19 cellular contexts compared by ENCODE assay signal in the genomic region with DNA sequence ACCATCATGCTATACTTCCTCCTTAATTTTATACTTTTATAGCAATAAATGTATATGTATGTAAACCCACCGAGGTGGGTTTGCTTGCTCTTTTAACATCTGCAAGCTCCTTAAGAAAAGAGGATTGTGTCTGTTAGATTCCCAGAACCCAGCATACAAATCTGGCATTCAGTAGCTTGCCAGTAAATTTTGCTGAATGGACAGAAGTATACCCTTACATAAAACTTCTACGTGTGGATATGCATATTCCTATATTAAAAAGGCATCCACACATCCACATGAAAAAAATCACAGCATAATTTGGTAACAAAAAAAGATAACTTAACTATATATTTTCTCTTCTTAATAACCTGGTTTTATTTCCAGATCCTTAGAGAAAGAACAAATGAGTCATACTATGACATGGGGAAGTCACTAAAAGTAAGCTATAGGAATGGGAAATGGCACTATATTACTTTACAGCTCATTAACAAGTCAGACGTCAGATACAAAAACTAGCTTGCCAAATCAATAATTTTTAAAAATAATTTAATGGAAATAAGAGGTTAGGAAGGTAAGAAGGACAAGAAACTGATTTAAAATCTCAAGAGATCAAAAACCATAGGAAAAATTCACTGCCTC.
DNase-seq lines count a peak whose midpoint lies in the region; ATAC-seq and TF ChIP-seq lines count a peak whose summit lies in the region.
"Had no signal": no experiment of that assay in that cellular context is flagged by ENCODE, and none has a peak within 500 bp of the region (broad histone marks: within the 10 kb centered on the region; RNA-seq: fewer than 3 reads in every experiment).

No MANE protein-coding gene starts in this region.

- H3K36me3 ChIP-seq in Loucy (ENCODE audit: insufficient read depth, low read length): no peaks in the 10 kb centered on the region

- no peaks in the 10 kb centered on the region for H3K79me2 ChIP-seq in Loucy (ENCODE audit: insufficient read depth, low read length)

- DNase-seq in astrocyte of the spinal cord (ENCODE audit: low read depth, low spot score) (peak; percentile 31), fibroblast of villous mesenchyme (ENCODE audit: low read depth) (peak; percentile 26), superior temporal gyrus (ENCODE audit: extremely low spot score) (peak; percentile 43), GM20000 (ENCODE audit: low spot score) (no peak), NCI-H526 (lab: John Stamatoyannopoulos, UW) (no peak)
- DNase-seq: Caco-2; CD4-positive, CD25-positive, alpha-beta regulatory T cell; DMS153; H9; KG1; NCI-H1105 treated with DMSO at 0.1 percent for 48 hours; NCI-H1694 treated with DMSO at 0.1 percent for 48 hours; NCI-H2107; NCI-H2227 treated with DMSO at 0.1 percent for 48 hours; NCI-H526 treated with DMSO at 0.1 percent for 48 hours; SHP77 treated with DMSO at 0.1 percent for 48 hours had no signal

- peaks cover 57% of the 10 kb centered on the region for H3K4me1 ChIP-seq in Loucy (ENCODE audit: insufficient read depth, low read length, poor library complexity, severe bottlenecking)
- H3K4me1 ChIP-seq: Caco-2 had no signal

- peak overlapping the region; percentile 35 for H3K9ac ChIP-seq in Loucy (ENCODE audit: low read depth, low read length, poor library complexity, severe bottlenecking)

- no peak for ATAC-seq in GM18858 (IDR thresholded peaks at IDR 0.05; ENCODE audit: unreplicated experiment)
- ATAC-seq: SK-N-SH treated with all-trans-retinoic acid at 6 μM for 48 hours had no signal

- TF ChIP-seq CTCF in Loucy (conservative IDR thresholded peaks at IDR 0.05; ENCODE audit: low read length) (no peak), astrocyte of the spinal cord (IDR thresholded peaks at IDR 0.05; ENCODE audit: low read depth, low read length) (no peak), fibroblast of villous mesenchyme (IDR thresholded peaks at IDR 0.05; ENCODE audit: insufficient read depth, low read depth, low read length) (no peak), GM20000 (IDR thresholded peaks at IDR 0.05; ENCODE audit: extremely low read depth, missing control alignments) (no peak)

- in situ Hi-C loops in astrocyte of the spinal cord (cut with HindIII; ENCODE audit: low sequenced_read_pairs): no loop called here

- H3K27me3 ChIP-seq in Loucy (ENCODE audit: insufficient read depth, low read length, poor library complexity, severe bottlenecking): no peaks in the 10 kb centered on the region

- no peaks in the 10 kb centered on the region for H3K9me2 ChIP-seq in Loucy (replicated peaks; ENCODE audit: low read depth, low read length)

- H3K9me3 ChIP-seq in Loucy (ENCODE audit: insufficient read depth, low read depth, low read length): no peaks in the 10 kb centered on the region
- H3K9me3 ChIP-seq: Caco-2 had no signal

- H3K4me2 ChIP-seq in Loucy (ENCODE audit: low read depth, low read length, poor library complexity, severe bottlenecking): no peak overlapping the region

- H3K4me3 ChIP-seq in Loucy (ENCODE audit: low read length, poor library complexity, severe bottlenecking): no peak overlapping the region
- H3K4me3 ChIP-seq in astrocyte of the spinal cord (ENCODE audit: low read depth, low read length): no peak overlapping the region
- no peak overlapping the region for H3K4me3 ChIP-seq in fibroblast of villous mesenchyme (ENCODE audit: low read depth, low read length)

- H2AFZ ChIP-seq in Loucy (ENCODE audit: low read length): no peak overlapping the region

- H4K20me1 ChIP-seq in Loucy (ENCODE audit: insufficient read depth, low read length, poor library complexity, severe bottlenecking): no peaks in the 10 kb centered on the region

- 0 out of 2 replicates have a peak, but pooled peaks cover 3% of the 10 kb centered on the region for H3F3A ChIP-seq in Loucy (ENCODE audit: low read depth)

Comparison
In these comparisons a context has a peak if more than half of its experiments do, and no peak if none do; other contexts are left out.
1. DNase-seq: peak in astrocyte of the spinal cord (single experiment), fibroblast of villous mesenchyme (single experiment) and superior temporal gyrus (single experiment); none in GM20000 (single experiment) and NCI-H526 (0 of 2).